In genomic region chr9:110092792-110093191, GRCh38 we compare ENCODE assay signal across 1 cellular context.
TF ChIP-seq lines count a peak whose summit lies in the region.

No MANE protein-coding gene starts in this region.

TF ChIP-seq in GM12878, 131 proteins besides CTCF, POLR2A, EP300 and RAD21 (continued from another document):
- no peak for TF ChIP-seq HSF1 (IDR thresholded peaks at IDR 0.05; ENCODE audit: low read depth, low read length)
- no peak for TF ChIP-seq CHD2 (IDR thresholded peaks at IDR 0.05; ENCODE audit: borderline replicate concordance, low read depth, low read length)
- TF ChIP-seq EGR1 (IDR thresholded peaks at IDR 0.05; ENCODE audit: borderline replicate concordance in 1 of 2, low read depth in 2 of 2, low read length in 2 of 2) = no peak
- no peak for TF ChIP-seq PAX5 (IDR thresholded peaks at IDR 0.05; ENCODE audit: borderline replicate concordance, low read depth, low read length)
- TF ChIP-seq SREBF2 (IDR thresholded peaks at IDR 0.05; ENCODE audit: low read length) = no peak
- no peak for TF ChIP-seq CBX3 (IDR thresholded peaks at IDR 0.05; ENCODE audit: borderline replicate concordance, low read depth)
- TF ChIP-seq ZNF217 (IDR thresholded peaks at IDR 0.05) = no peak
- TF ChIP-seq, protein P1, sequence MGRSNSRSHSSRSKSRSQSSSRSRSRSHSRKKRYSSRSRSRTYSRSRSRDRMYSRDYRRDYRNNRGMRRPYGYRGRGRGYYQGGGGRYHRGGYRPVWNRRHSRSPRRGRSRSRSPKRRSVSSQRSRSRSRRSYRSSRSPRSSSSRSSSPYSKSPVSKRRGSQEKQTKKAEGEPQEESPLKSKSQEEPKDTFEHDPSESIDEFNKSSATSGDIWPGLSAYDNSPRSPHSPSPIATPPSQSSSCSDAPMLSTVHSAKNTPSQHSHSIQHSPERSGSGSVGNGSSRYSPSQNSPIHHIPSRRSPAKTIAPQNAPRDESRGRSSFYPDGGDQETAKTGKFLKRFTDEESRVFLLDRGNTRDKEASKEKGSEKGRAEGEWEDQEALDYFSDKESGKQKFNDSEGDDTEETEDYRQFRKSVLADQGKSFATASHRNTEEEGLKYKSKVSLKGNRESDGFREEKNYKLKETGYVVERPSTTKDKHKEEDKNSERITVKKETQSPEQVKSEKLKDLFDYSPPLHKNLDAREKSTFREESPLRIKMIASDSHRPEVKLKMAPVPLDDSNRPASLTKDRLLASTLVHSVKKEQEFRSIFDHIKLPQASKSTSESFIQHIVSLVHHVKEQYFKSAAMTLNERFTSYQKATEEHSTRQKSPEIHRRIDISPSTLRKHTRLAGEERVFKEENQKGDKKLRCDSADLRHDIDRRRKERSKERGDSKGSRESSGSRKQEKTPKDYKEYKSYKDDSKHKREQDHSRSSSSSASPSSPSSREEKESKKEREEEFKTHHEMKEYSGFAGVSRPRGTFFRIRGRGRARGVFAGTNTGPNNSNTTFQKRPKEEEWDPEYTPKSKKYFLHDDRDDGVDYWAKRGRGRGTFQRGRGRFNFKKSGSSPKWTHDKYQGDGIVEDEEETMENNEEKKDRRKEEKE (IDR thresholded peaks at IDR 0.05) = no peak
- TF ChIP-seq BHLHE40 (IDR thresholded peaks at IDR 0.05; ENCODE audit: borderline replicate concordance in 1 of 2, low read depth in 2 of 2, low read length in 1 of 2) = no peak
- TF ChIP-seq SKIL (IDR thresholded peaks at IDR 0.05; ENCODE audit: low read depth, poor library complexity, severe bottlenecking) = no peak
- no peak for TF ChIP-seq YY1 (IDR thresholded peaks at IDR 0.05; ENCODE audit: low read depth, low read length)
- TF ChIP-seq NR2C2 (IDR thresholded peaks at IDR 0.05; ENCODE audit: borderline replicate concordance, control insufficient read depth, insufficient read length, low read depth) = no peak
- TF ChIP-seq CBFB (IDR thresholded peaks at IDR 0.05; ENCODE audit: low read depth) = no peak
